Comparison of ENCODE assay signal across 13 cellular contexts in the genomic region with DNA sequence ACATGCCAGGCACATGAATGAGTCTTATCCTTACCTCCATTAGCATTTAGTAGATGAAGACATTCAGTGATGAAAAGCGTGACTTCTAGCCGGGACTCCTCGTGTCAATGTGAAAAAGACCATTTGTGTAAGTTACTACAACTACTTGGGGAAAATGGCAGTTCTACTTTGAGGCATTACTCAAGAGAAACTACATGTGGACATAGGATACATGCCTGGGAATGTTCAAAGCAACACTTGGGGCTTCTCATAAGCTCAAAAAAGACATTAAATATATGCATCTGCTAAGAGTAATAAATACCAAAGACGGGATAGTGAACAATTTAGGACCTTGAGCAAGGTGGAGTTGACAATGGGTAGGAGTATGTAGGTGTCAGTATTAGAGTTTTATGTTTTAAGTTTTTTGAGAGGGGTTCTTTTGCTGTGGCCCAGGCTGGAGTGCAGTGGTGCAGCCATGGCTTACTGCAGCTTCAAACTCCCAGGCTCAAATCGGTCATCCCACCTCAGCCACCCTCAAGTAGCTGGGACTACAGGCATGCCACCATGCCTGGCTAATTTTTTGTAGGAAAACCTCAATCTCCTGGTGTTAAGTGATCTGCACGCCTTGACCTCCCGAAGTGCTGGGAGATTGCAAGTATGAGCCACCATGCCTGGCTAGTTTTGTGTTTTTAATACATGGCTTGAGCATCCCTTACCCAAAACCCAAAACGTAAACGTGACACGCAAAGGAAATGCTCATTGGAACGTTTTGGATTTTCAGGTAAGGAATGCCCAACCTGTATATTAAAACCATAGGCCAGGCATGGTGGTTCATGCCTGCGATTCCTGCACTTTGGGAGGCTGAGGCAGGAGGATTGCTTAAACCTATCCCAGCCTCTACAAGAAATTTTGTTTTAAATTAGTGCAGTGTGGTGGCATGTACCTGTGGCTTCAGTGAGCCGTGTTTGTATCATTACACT. TPM values are rescaled to one million over a fixed set of nuclear protein-coding genes. Genes with fewer than 3 reads are reported as not detected.
DNase-seq lines count a peak whose midpoint lies in the region; ATAC-seq, FAIRE-seq and TF ChIP-seq lines count a peak whose summit lies in the region.
"Had no signal": no experiment of that assay in that cellular context is flagged by ENCODE, and none has a peak within 500 bp of the region (broad histone marks: within the 10 kb centered on the region; RNA-seq: fewer than 3 reads in every experiment).

No MANE protein-coding gene starts in this region.

- 69% methylated on average over 13 of the region's 13 CpGs for WGBS in K562 (ENCODE audit: insufficient coverage, low coverage, missing lambda C conversion rate)

- no peak for TF ChIP-seq RAD21 in K562 (CRISPR knock-in tag; conservative IDR thresholded peaks at IDR 0.05 in 1 of 2, IDR thresholded peaks at IDR 0.05 in 1 of 2)

- CTCF ChIA-PET in MCF 10A (lab: Yijun Ruan, JAX), result interaction anchor here (0.5 to 1.1 kb wide), 3 partner anchors 9 to 17 kb away, joined by 4 to 7 read pairs (median 4); no protein-coding TSS in a partner anchor
- CTCF ChIA-PET in OCI-LY7 (lab: Charles Lee; ENCODE audit: unreplicated experiment), result no interaction called here
- CTCF ChIA-PET in K562 (lab: Yijun Ruan, JAX; ENCODE audit: low intra/inter-chr PET ratio), result no interaction called here

- DNase-seq in MCF 10A (ENCODE audit: unreplicated experiment) (no peak), breast epithelium (ENCODE audit: low spot score in 2 of 2) (no peak), OCI-LY7 (ENCODE audit: low spot score) (no peak), K562 (ENCODE audit: extremely low read depth in 1 of 4, low spot score in 3 of 4) (peak in 1 of 4 experiments; percentile 33), ecto neural progenitor cell (ENCODE audit: low spot score) (no peak), pons (ENCODE audit: low spot score) (no peak), D721Med (ENCODE audit: insufficient read length, low spot score) (no peak)
- DNase-seq: body of pancreas, NCI-H1436 had no signal

- H3K9me1 ChIP-seq in K562 (ENCODE audit: control insufficient read depth, insufficient read depth, low read length), result peaks cover 5% of the 10 kb centered on the region

- no peak for ATAC-seq in K562
- ATAC-seq: body of pancreas had no signal

- H3K9ac ChIP-seq in K562 (ENCODE audit: insufficient read depth in 1 of 2, low read depth in 2 of 2, low read length in 2 of 2) (no peak overlapping the region), skeletal muscle tissue (ENCODE audit: low read depth in 1 of 3, low read length in 3 of 3) (peak overlapping the region in 1 of 3 donors; percentile 41)

- no peak for TF ChIP-seq CTCF in MCF 10A (IDR thresholded peaks at IDR 0.05; ENCODE audit: unreplicated experiment)
- TF ChIP-seq CTCF in breast epithelium (IDR thresholded peaks at IDR 0.05), result no peak
- no peak for TF ChIP-seq CTCF in OCI-LY7 (conservative IDR thresholded peaks at IDR 0.05; ENCODE audit: low read length)
- no peak for TF ChIP-seq CTCF in K562 (IDR thresholded peaks at IDR 0.05 in 2 of 3, conservative IDR thresholded peaks at IDR 0.05 in 1 of 3; ENCODE audit: insufficient read depth in 2 of 3, low read depth in 1 of 3, low read length in 3 of 3)
- TF ChIP-seq CTCF in D721Med (IDR thresholded peaks at IDR 0.05; ENCODE audit: insufficient read depth, missing control alignments), result no peak

- BruUV-seq in MCF 10A (replicated peaks; lab: Mats Ljungman, UMichigan), result no TSS peak
- BruUV-seq in OCI-LY7 (replicated peaks; lab: Mats Ljungman, UMichigan), result no TSS peak
- no TSS peak for BruUV-seq in K562 (replicated peaks; lab: Mats Ljungman, UMichigan)

- H3K9me3 Mint-ChIP-seq in MCF 10A (ENCODE audit: unreplicated experiment), result no peaks in the 10 kb centered on the region

- peaks cover 8% of the 10 kb centered on the region for H3K4me1 Mint-ChIP-seq in MCF 10A (ENCODE audit: insufficient read depth, unreplicated experiment)

- H3K4me3 Mint-ChIP-seq in MCF 10A (ENCODE audit: unreplicated experiment), result peak overlapping the region; percentile 95

- no peak for TF ChIP-seq POLR2A in breast epithelium (IDR thresholded peaks at IDR 0.05)
- TF ChIP-seq POLR2A in K562 (conservative IDR thresholded peaks at IDR 0.05), result peak; percentile 72

- no peak overlapping the region for H3K27ac ChIP-seq in breast epithelium
- H3K27ac ChIP-seq in OCI-LY7 (ENCODE audit: low read depth, low read length, poor library complexity, severe bottlenecking), result peak overlapping the region; percentile 10
- H3K27ac ChIP-seq in K562 (ENCODE audit: extremely low read depth, low read depth, low read length), result peak overlapping the region; percentile 18; the same call in 1 of the 3 replicates
- H3K27ac ChIP-seq in skeletal muscle tissue (ENCODE audit: low read depth, low read length), result peak overlapping the region; percentile 82
- H3K27ac ChIP-seq: body of pancreas, epithelial cell of prostate had no signal

- H3K4me2 ChIP-seq in OCI-LY7 (ENCODE audit: low read length), result 0 out of 2 replicates have a peak overlapping the region, but pooled peaks have one; percentile 78
- H3K4me2 ChIP-seq in K562 (ENCODE audit: insufficient read depth, low read length), result no peak overlapping the region

- H4K20me1 ChIP-seq in OCI-LY7 (ENCODE audit: insufficient read depth, low read length) (peaks cover 48% of the 10 kb centered on the region), K562 (replicated peaks; ENCODE audit: control insufficient read depth, insufficient read depth, low read length) (peaks cover 39% of the 10 kb centered on the region)

- FAIRE-seq in K562 (lab: Jason Lieb, UNC), result no peak
- FAIRE-seq in D721Med (lab: Jason Lieb, UNC), result no peak
- FAIRE-seq: TTC549 had no signal

- in situ Hi-C loops in K562 (cut with MboI), result no loop called here

- POLR2A ChIA-PET in MCF 10A (lab: Yijun Ruan, JAX), result interaction anchor here (0.6 to 5.8 kb wide), 6 partner anchors 9 to 1712 kb away, joined by 3 to 132 read pairs (median 6); partner anchors contain the start of genes GLCE and KIF23
- POLR2A ChIA-PET in OCI-LY7 (lab: Charles Lee), result interaction anchor here (1.1 kb wide), 1 partner anchor 39 kb away, joined by 4 read pairs; no protein-coding TSS in a partner anchor
- POLR2A ChIA-PET in K562 (lab: Yijun Ruan, JAX), result interaction anchor here (0.6 to 4.3 kb wide), 9 partner anchors 13 to 1023 kb away, joined by 3 to 15 read pairs (median 4); no protein-coding TSS in a partner anchor

- no peak for TF ChIP-seq EP300 in K562 (IDR thresholded peaks at IDR 0.05; ENCODE audit: low read length)

- H3K4me1 ChIP-seq in breast epithelium, result peaks cover 0 to 11% of the 10 kb centered on the region in 2 donors
- H3K4me1 ChIP-seq in OCI-LY7 (ENCODE audit: insufficient read depth, low read length, poor library complexity, severe bottlenecking), result peaks cover 20% of the 10 kb centered on the region
- peaks cover 8 to 16% of the 10 kb centered on the region in 2 experiments; a peak in 4 of 5 replicates for H3K4me1 ChIP-seq in K562 (replicated peaks in 1 of 2; ENCODE audit: control insufficient read depth in 2 of 2, insufficient read depth in 2 of 2, low read length in 2 of 2)
- peaks cover 25 to 51% (median 33%) of the 10 kb centered on the region in 3 donors for H3K4me1 ChIP-seq in skeletal muscle tissue (ENCODE audit: control insufficient read depth in 3 of 3, insufficient read depth in 3 of 3, low read length in 3 of 3)

- peaks cover 69% of the 10 kb centered on the region for H3K36me3 Mint-ChIP-seq in MCF 10A (ENCODE audit: insufficient read depth, unreplicated experiment)

- no peaks in the 10 kb centered on the region for H3K9me2 ChIP-seq in OCI-LY7 (ENCODE audit: insufficient read depth, low read length)

- no peaks in the 10 kb centered on the region for H3K36me3 ChIP-seq in breast epithelium
- peaks cover 55% of the 10 kb centered on the region for H3K36me3 ChIP-seq in OCI-LY7 (ENCODE audit: insufficient read depth, low read length)
- peaks cover 45% of the 10 kb centered on the region for H3K36me3 ChIP-seq in K562 (ENCODE audit: control insufficient read depth, insufficient read depth, low read length)
- H3K36me3 ChIP-seq in skeletal muscle tissue (ENCODE audit: control insufficient read depth in 3 of 3, insufficient read depth in 3 of 3, low read length in 3 of 3), result peaks cover 18 to 21% (median 20%) of the 10 kb centered on the region in 3 donors

- H2AFZ ChIP-seq in OCI-LY7 (ENCODE audit: low read length), result no peak overlapping the region
- H2AFZ ChIP-seq in K562 (ENCODE audit: low read depth, low read length), result no peak overlapping the region

- intact Hi-C loops in MCF 10A (cut with micrococcal nuclease), result no loop called here
- intact Hi-C loops in breast epithelium (cut with DNase I; ENCODE audit: low total_unique reads), result no loop called here
- intact Hi-C loops in OCI-LY7 (cut with micrococcal nuclease; ENCODE audit: unreplicated experiment), result loop anchor here (10.0 kb wide), 1 partner anchor 642 kb away; no protein-coding TSS in a partner anchor
- intact Hi-C loops in K562 (cut with micrococcal nuclease), result no loop called here

- H3K27me3 Mint-ChIP-seq in MCF 10A (ENCODE audit: insufficient read depth, unreplicated experiment), result no peaks in the 10 kb centered on the region
- H3K27me3 Mint-ChIP-seq: progenitor cell of endocrine pancreas had no signal

- H3K9me3 ChIP-seq in breast epithelium (no peaks in the 10 kb centered on the region), OCI-LY7 (ENCODE audit: low read length) (no peaks in the 10 kb centered on the region), K562 (replicated peaks; ENCODE audit: control insufficient read depth, insufficient read depth, low read depth, low read length) (no peaks in the 10 kb centered on the region), skeletal muscle tissue (ENCODE audit: control insufficient read depth in 3 of 3, low read length in 3 of 3) (no peaks in the 10 kb centered on the region)
- H3K9me3 ChIP-seq: body of pancreas had no signal

- H3K79me2 ChIP-seq in OCI-LY7 (ENCODE audit: insufficient read depth, low read depth, low read length) (peaks cover 39% of the 10 kb centered on the region), K562 (ENCODE audit: control insufficient read depth, insufficient read depth, low read length) (peaks cover 50% of the 10 kb centered on the region)

- H3K27ac Mint-ChIP-seq in MCF 10A (ENCODE audit: low read depth, unreplicated experiment), result no peak overlapping the region
- H3K27ac Mint-ChIP-seq: progenitor cell of endocrine pancreas had no signal

- H3K27me3 ChIP-seq in breast epithelium, result no peaks in the 10 kb centered on the region
- H3K27me3 ChIP-seq in K562 (ENCODE audit: control insufficient read depth in 2 of 2, insufficient read depth in 2 of 2, low read length in 2 of 2), result no peaks in the 10 kb centered on the region
- no peaks in the 10 kb centered on the region for H3K27me3 ChIP-seq in skeletal muscle tissue (ENCODE audit: control insufficient read depth in 3 of 3, insufficient read depth in 3 of 3, low read length in 3 of 3)
- H3K27me3 ChIP-seq: body of pancreas had no signal

- H3K4me3 ChIP-seq in breast epithelium (no peak overlapping the region), OCI-LY7 (ENCODE audit: low read depth, low read length, poor library complexity, severe bottlenecking) (no peak overlapping the region), K562 (no peak overlapping the region), skeletal muscle tissue (ENCODE audit: low read length in 3 of 3) (no peak overlapping the region)
- H3K4me3 ChIP-seq: body of pancreas had no signal

RNA-seq across cellular contexts. Expression of gene RPLP1, which starts 3.9 kb away (rescaled TPM):
- total RNA-seq in MCF 10A (2022) (2,295 and 2,621 TPM in 2 replicates), breast epithelium (100 to 1,000 TPM; 624 to 881 (median 805) TPM), OCI-LY7 (2022) (2,251 and 2,407 TPM in 2 replicates), K562 (2014; rRNA removed) (529 and 1,012 TPM in 2 replicates), K562 (2014; rRNA removed; fragmentation: Illumina TruSeq; extraction: Trizol) (75.0 and 76.3 TPM in 2 replicates), K562 (2015; rRNA removed; fragmentation: Illumina TruSeq; extraction: Trizol) (348 and 354 TPM in 2 replicates), K562 (2021) (2,904 and 3,053 TPM in 2 replicates), skeletal muscle tissue (119 TPM)
- total RNA-seq in OCI-LY7 (2014; rRNA removed; shearing (Covaris generic)), result 469 and 889 TPM in 2 replicates
- 174 and 228 TPM in 2 replicates for total RNA-seq in K562 (2011; cell fraction: chromatin; rRNA removed; ENCODE audit: low replicate concordance)
- total RNA-seq in K562 (2011; cell fraction: nucleolus; rRNA removed), result 391 and 425 TPM in 2 replicates
- total RNA-seq in K562 (2011; cell fraction: nucleoplasm; rRNA removed), result 447 and 925 TPM in 2 replicates
- polyA plus RNA-seq in K562 (2011; rRNA removed) (847 and 1,576 TPM in 2 replicates), K562 (2014; fragmentation: Illumina TruSeq; extraction: Trizol) (629 and 1,170 TPM in 2 replicates), K562 (2014; fragmentation: Nextera tagmentation; extraction: Ambion mirVana) (1,000 to 10,000 TPM; 2,333 to 2,378 TPM), K562 (2014; rRNA removed) (1,119 and 1,211 TPM in 2 replicates)
- 1,671 and 2,235 TPM in 2 replicates for polyA plus RNA-seq in K562 (2011; cell fraction: cytosol; rRNA removed)
- 951 and 1,033 TPM in 2 replicates for polyA plus RNA-seq in K562 (2011; cell fraction: nucleus; rRNA removed)
- 3,121 and 3,201 TPM in 2 replicates for polyA plus RNA-seq in K562 (2012)
- 279 and 315 TPM in 2 replicates for polyA minus RNA-seq in K562 (2011; rRNA and poly(A)+ RNA removed)
- polyA minus RNA-seq in K562 (2011; cell fraction: cytosol; rRNA and poly(A)+ RNA removed), result 3,516 and 4,843 TPM in 2 replicates
- polyA minus RNA-seq in K562 (2011; cell fraction: nucleus; rRNA and poly(A)+ RNA removed), result 192 and 341 TPM in 2 replicates

RNA-seq across cellular contexts. Expression of gene KIF23, which starts 42.3 kb away (rescaled TPM):
- 30.3 and 50.2 TPM in 2 replicates for total RNA-seq in MCF 10A (2022)
- 1 to 10 TPM; 1.6 to 6.4 (median 2.2) TPM for total RNA-seq in breast epithelium
- 54.0 and 66.1 TPM in 2 replicates for total RNA-seq in OCI-LY7 (2014; rRNA removed; shearing (Covaris generic))
- total RNA-seq in OCI-LY7 (2022), result 61.6 and 76.5 TPM in 2 replicates
- total RNA-seq in K562 (2011; cell fraction: chromatin; rRNA removed; ENCODE audit: low replicate concordance), result 60.1 and 168 TPM in 2 replicates
- 19.8 and 33.3 TPM in 2 replicates for total RNA-seq in K562 (2011; cell fraction: nucleolus; rRNA removed)
- total RNA-seq in K562 (2011; cell fraction: nucleoplasm; rRNA removed), result 58.6 and 62.3 TPM in 2 replicates
- 39.3 and 39.8 TPM in 2 replicates for total RNA-seq in K562 (2014; rRNA removed)
- total RNA-seq in K562 (2014; rRNA removed; fragmentation: Illumina TruSeq; extraction: Trizol), result 58.2 and 63.5 TPM in 2 replicates
- 52.2 and 55.4 TPM in 2 replicates for total RNA-seq in K562 (2015; rRNA removed; fragmentation: Illumina TruSeq; extraction: Trizol)
- 37.9 and 41.9 TPM in 2 replicates for total RNA-seq in K562 (2021)
- 35.0 and 36.6 TPM in 2 replicates for polyA plus RNA-seq in K562 (2011; rRNA removed)
- polyA plus RNA-seq in K562 (2011; cell fraction: cytosol; rRNA removed), result 6.5 and 16.8 TPM in 2 replicates
- 98.6 and 163 TPM in 2 replicates for polyA plus RNA-seq in K562 (2011; cell fraction: nucleus; rRNA removed)
- polyA plus RNA-seq in K562 (2012), result 25.8 and 35.5 TPM in 2 replicates
- 45.4 and 51.0 TPM in 2 replicates for polyA plus RNA-seq in K562 (2014; fragmentation: Illumina TruSeq; extraction: Trizol)
- 10 to 100 TPM; 29.4 to 45.7 TPM for polyA plus RNA-seq in K562 (2014; fragmentation: Nextera tagmentation; extraction: Ambion mirVana)
- polyA plus RNA-seq in K562 (2014; rRNA removed), result 30.1 and 37.1 TPM in 2 replicates
- polyA minus RNA-seq in K562 (2011; rRNA and poly(A)+ RNA removed), result 66.2 and 68.8 TPM in 2 replicates
- polyA minus RNA-seq in K562 (2011; cell fraction: cytosol; rRNA and poly(A)+ RNA removed), result 20.0 and 25.1 TPM in 2 replicates
- 34.1 and 63.0 TPM in 2 replicates for polyA minus RNA-seq in K562 (2011; cell fraction: nucleus; rRNA and poly(A)+ RNA removed)
- total RNA-seq in skeletal muscle tissue, result 13.0 TPM

Comparison
In these comparisons a context has a peak if more than half of its experiments do, and no peak if none do; other contexts are left out.
1. H3K27ac ChIP-seq: peak in OCI-LY7 (single experiment), K562 (single experiment) and skeletal muscle tissue (single experiment); none in breast epithelium (0 of 2).